Comparison of ENCODE assay signal across 7 cellular contexts in genomic region chr3:177057768-177058167, GRCh38.
A peak's percentile ranks its signal among the peaks of the same experiment; 100 is the strongest.
DNase-seq lines count a peak whose midpoint lies in the region; ATAC-seq and TF ChIP-seq lines count a peak whose summit lies in the region.

No MANE protein-coding gene starts in this region.

- intact Hi-C loops in activated CD8-positive, alpha-beta T cell treated with anti-CD3 and anti-CD28 coated beads for 36 hours (cut with micrococcal nuclease), result loop anchor here (5.0 kb wide), 2 partner anchors 95 to 140 kb away; partner anchors contain the start of gene TBL1XR1
- intact Hi-C loops in esophagus muscularis mucosa (cut with DNase I), result loop anchor here (10.0 kb wide), 1 partner anchor 1327 kb away; no protein-coding TSS in a partner anchor

- H3K36me3 Mint-ChIP-seq in activated CD8-positive, alpha-beta T cell treated with anti-CD3 and anti-CD28 coated beads for 36 hours (ENCODE audit: low read depth), result peaks cover 25% of the 10 kb centered on the region
- H3K36me3 Mint-ChIP-seq in mesothelial cell of epicardium, result peaks cover 3% of the 10 kb centered on the region

- no peaks in the 10 kb centered on the region for H3K27me3 Mint-ChIP-seq in activated CD8-positive, alpha-beta T cell treated with anti-CD3 and anti-CD28 coated beads for 36 hours
- no peaks in the 10 kb centered on the region for H3K27me3 Mint-ChIP-seq in mesothelial cell of epicardium (ENCODE audit: low read depth)

- H3K4me3 ChIP-seq in esophagus muscularis mucosa, result no peak overlapping the region

- DNase-seq in activated CD8-positive, alpha-beta T cell treated with anti-CD3 and anti-CD28 coated beads for 36 hours, result peak; percentile 79
- DNase-seq in stimulated activated CD4-positive, alpha-beta T cell treated with anti-CD3 and anti-CD28 coated beads, TNF-alpha, amount 100 ng/mL, for 24 hours (ENCODE audit: low read depth in 3 of 3), result peak in 2 of 3 experiments; percentile 19 to 42
- DNase-seq in esophagus muscularis mucosa (ENCODE audit: extremely low spot score) (no peak), SIG-M5 treated with dmso at 0.1 percent for 504 hours (lab: John Stamatoyannopoulos, UW; ENCODE audit: unreplicated experiment) (no peak), mesothelial cell of epicardium (ENCODE audit: low spot score in 2 of 2, unreplicated experiment in 2 of 2) (no peak)

- ATAC-seq in GM19328 (IDR thresholded peaks at IDR 0.05; ENCODE audit: unreplicated experiment) (peak; percentile 81), HG03060 (IDR thresholded peaks at IDR 0.05; ENCODE audit: low read depth, unreplicated experiment) (peak; percentile 89)
- ATAC-seq in activated CD8-positive, alpha-beta T cell treated with anti-CD3 and anti-CD28 coated beads for 36 hours, result peak; percentile 94

- no peaks in the 10 kb centered on the region for H3K9me3 Mint-ChIP-seq in activated CD8-positive, alpha-beta T cell treated with anti-CD3 and anti-CD28 coated beads for 36 hours
- no peaks in the 10 kb centered on the region for H3K9me3 Mint-ChIP-seq in mesothelial cell of epicardium

- peaks cover 0 to 7% (median 0%) of the 10 kb centered on the region in 4 donors for H3K36me3 ChIP-seq in esophagus muscularis mucosa

- H3K27me3 ChIP-seq in esophagus muscularis mucosa, result no peaks in the 10 kb centered on the region

- no peak for TF ChIP-seq POLR2A in esophagus muscularis mucosa (IDR thresholded peaks at IDR 0.05; ENCODE audit: low read depth)

- TF ChIP-seq CTCF in activated CD8-positive, alpha-beta T cell treated with anti-CD3 and anti-CD28 coated beads for 36 hours (IDR thresholded peaks at IDR 0.05), result no peak
- TF ChIP-seq CTCF in esophagus muscularis mucosa (IDR thresholded peaks at IDR 0.05), result no peak
- TF ChIP-seq CTCF in mesothelial cell of epicardium (IDR thresholded peaks at IDR 0.05; ENCODE audit: unreplicated experiment), result no peak

- no peak overlapping the region for H3K4me3 Mint-ChIP-seq in activated CD8-positive, alpha-beta T cell treated with anti-CD3 and anti-CD28 coated beads for 36 hours
- H3K4me3 Mint-ChIP-seq in mesothelial cell of epicardium, result no peak overlapping the region

- POLR2A ChIA-PET in activated CD8-positive, alpha-beta T cell treated with anti-CD3 and anti-CD28 coated beads for 36 hours (lab: Charles Lee), result interaction anchor here (0.7 to 1.7 kb wide), 7 partner anchors 11 to 302 kb away, joined by 3 to 5 read pairs (median 4); no protein-coding TSS in a partner anchor

- 94% methylated on average over 4 of the region's 4 CpGs for WGBS in esophagus muscularis mucosa

- peaks cover 27 to 44% (median 33%) of the 10 kb centered on the region in 4 donors for H3K4me1 ChIP-seq in esophagus muscularis mucosa

- H3K9me3 ChIP-seq in esophagus muscularis mucosa, result no peaks in the 10 kb centered on the region

- no peak overlapping the region for H3K27ac Mint-ChIP-seq in activated CD8-positive, alpha-beta T cell treated with anti-CD3 and anti-CD28 coated beads for 36 hours
- no peak overlapping the region for H3K27ac Mint-ChIP-seq in mesothelial cell of epicardium

- CTCF ChIA-PET in activated CD8-positive, alpha-beta T cell treated with anti-CD3 and anti-CD28 coated beads for 36 hours (lab: Charles Lee), result interaction anchor here (1.0 to 2.0 kb wide), 4 partner anchors 18 to 141 kb away, joined by 3 to 4 read pairs (median 3); no protein-coding TSS in a partner anchor

- H3K27ac ChIP-seq in esophagus muscularis mucosa (replicated peaks in 1 of 4), result no peak overlapping the region

- peaks cover 40% of the 10 kb centered on the region for H3K4me1 Mint-ChIP-seq in activated CD8-positive, alpha-beta T cell treated with anti-CD3 and anti-CD28 coated beads for 36 hours (ENCODE audit: low read depth)
- peaks cover 12% of the 10 kb centered on the region for H3K4me1 Mint-ChIP-seq in mesothelial cell of epicardium

- TF ChIP-seq EP300 in esophagus muscularis mucosa (IDR thresholded peaks at IDR 0.05), result no peak

Comparison
In these comparisons a context has a peak if more than half of its experiments do, and no peak if none do; other contexts are left out.
1. DNase-seq: peak in activated CD8-positive, alpha-beta T cell treated with anti-CD3 and anti-CD28 coated beads for 36 hours (single experiment) and stimulated activated CD4-positive, alpha-beta T cell treated with anti-CD3 and anti-CD28 coated beads, TNF-alpha, amount 100 ng/mL, for 24 hours (2 of 3); none in esophagus muscularis mucosa (single experiment), SIG-M5 treated with dmso at 0.1 percent for 504 hours (single experiment) and mesothelial cell of epicardium (0 of 2).
2. Peak in every context shown above with its lines, with median percentiles within 50 percentile points of each other: ATAC-seq.